ENCODE assay signal across 12 cellular contexts in genomic region chr10:71333154-71333887, GRCh38. TPM values are rescaled to one million over a fixed set of nuclear protein-coding genes. Genes with fewer than 3 reads are reported as not detected.
DNase-seq lines count a peak whose midpoint lies in the region; ATAC-seq and TF ChIP-seq lines count a peak whose summit lies in the region.
"Had no signal": no experiment of that assay in that cellular context is flagged by ENCODE, and none has a peak within 500 bp of the region (broad histone marks: within the 10 kb centered on the region; RNA-seq: fewer than 3 reads in every experiment).

No MANE protein-coding gene starts in this region.

- CTCF ChIA-PET in MCF 10A (lab: Yijun Ruan, JAX) = interaction anchor here (0.7 to 1.5 kb wide), 4 partner anchors 31 to 1025 kb away, joined by 3 to 5 read pairs (median 4); no protein-coding TSS in a partner anchor

- H3K4me1 Mint-ChIP-seq in MCF 10A (ENCODE audit: insufficient read depth, unreplicated experiment) = peaks cover 22% of the 10 kb centered on the region
- H3K4me1 Mint-ChIP-seq in stimulated activated memory B cell treated with anti-CD40 and anti-IgM and Interleukin-4, amounts not matched to agents 10 μg/mL and 1 μg/mL and 100 μg/mL, for 72 hours = peaks cover 31% of the 10 kb centered on the region

- H3K9me3 Mint-ChIP-seq in MCF 10A (ENCODE audit: unreplicated experiment) = no peaks in the 10 kb centered on the region
- H3K9me3 Mint-ChIP-seq in stimulated activated memory B cell treated with anti-CD40 and anti-IgM and Interleukin-4, amounts not matched to agents 10 μg/mL and 1 μg/mL and 100 μg/mL, for 72 hours = no peaks in the 10 kb centered on the region
- H3K9me3 Mint-ChIP-seq: activated naive CD4-positive, alpha-beta T cell treated with anti-CD3 and anti-CD28 coated beads, Interleukin-2, amount 50 U/mL, for 72 hours had no signal

- H3K36me3 Mint-ChIP-seq in MCF 10A (ENCODE audit: insufficient read depth, unreplicated experiment) = peaks cover 6% of the 10 kb centered on the region
- peaks cover 24% of the 10 kb centered on the region for H3K36me3 Mint-ChIP-seq in stimulated activated memory B cell treated with anti-CD40 and anti-IgM and Interleukin-4, amounts not matched to agents 10 μg/mL and 1 μg/mL and 100 μg/mL, for 72 hours
- H3K36me3 Mint-ChIP-seq: activated naive CD4-positive, alpha-beta T cell treated with anti-CD3 and anti-CD28 coated beads, Interleukin-2, amount 50 U/mL, for 72 hours had no signal

- BruUV-seq in MCF 10A (replicated peaks; lab: Mats Ljungman, UMichigan) = no TSS peak

- no peak overlapping the region for H3K4me3 Mint-ChIP-seq in MCF 10A (ENCODE audit: unreplicated experiment)
- peak overlapping the region; percentile 5 for H3K4me3 Mint-ChIP-seq in stimulated activated memory B cell treated with anti-CD40 and anti-IgM and Interleukin-4, amounts not matched to agents 10 μg/mL and 1 μg/mL and 100 μg/mL, for 72 hours

- no peak for TF ChIP-seq CTCF in MCF 10A (IDR thresholded peaks at IDR 0.05; ENCODE audit: unreplicated experiment)

- intact Hi-C loops in MCF 10A (cut with micrococcal nuclease) = no loop called here

- POLR2A ChIA-PET in MCF 10A (lab: Yijun Ruan, JAX) = interaction anchor here (1.1 to 1.4 kb wide), 3 partner anchors 12 to 19 kb away, joined by 3 to 4 read pairs (median 3); no protein-coding TSS in a partner anchor

- H3K27ac Mint-ChIP-seq in MCF 10A (ENCODE audit: low read depth, unreplicated experiment) = peak overlapping the region; percentile 78
- H3K27ac Mint-ChIP-seq in stimulated activated memory B cell treated with anti-CD40 and anti-IgM and Interleukin-4, amounts not matched to agents 10 μg/mL and 1 μg/mL and 100 μg/mL, for 72 hours = peak overlapping the region; percentile 84

- H3K27me3 Mint-ChIP-seq in MCF 10A (ENCODE audit: insufficient read depth, unreplicated experiment) = no peaks in the 10 kb centered on the region
- no peaks in the 10 kb centered on the region for H3K27me3 Mint-ChIP-seq in stimulated activated memory B cell treated with anti-CD40 and anti-IgM and Interleukin-4, amounts not matched to agents 10 μg/mL and 1 μg/mL and 100 μg/mL, for 72 hours

- peak; percentile 87 for ATAC-seq in stimulated activated memory B cell treated with anti-CD40 and anti-IgM and Interleukin-4, amounts not matched to agents 10 μg/mL and 1 μg/mL and 100 μg/mL, for 72 hours
- ATAC-seq in HG02571 (IDR thresholded peaks at IDR 0.05; ENCODE audit: unreplicated experiment) = no peak
- ATAC-seq: activated naive CD4-positive, alpha-beta T cell treated with anti-CD3 and anti-CD28 coated beads, Interleukin-2, amount 50 U/mL, for 72 hours had no signal

- DNase-seq in DMS 273 (lab: John Stamatoyannopoulos, UW; ENCODE audit: unreplicated experiment) (peak; percentile 56), DMS 273 treated with DMSO at 0.1 percent for 48 hours (lab: John Stamatoyannopoulos, UW) (no peak), NCI-H1105 treated with DMSO at 0.1 percent for 48 hours (lab: John Stamatoyannopoulos, UW) (peak; percentile 76), MCF 10A (ENCODE audit: unreplicated experiment) (peak; percentile 59), NAMALWA (ENCODE audit: low spot score) (no peak), ecto neural progenitor cell (ENCODE audit: low spot score) (no peak)
- DNase-seq: 8988T; NCI-H748 treated with DMSO at 0.1 percent for 48 hours; stimulated activated CD4-positive, alpha-beta T cell treated with anti-CD3 and anti-CD28 coated beads, Interleukin-1b, Interleukin-23, amount 100 ng/mL, for 48 hours had no signal

RNA-seq across cellular contexts. Expression of gene SLC29A3, which starts 14.3 kb away (rescaled TPM):
- 3.6 and 4.0 TPM in 2 replicates for total RNA-seq in MCF 10A (2022)

Comparison
In these comparisons a context has a peak if more than half of its experiments do, and no peak if none do; other contexts are left out.
1. DNase-seq: peak in DMS 273 (single experiment), NCI-H1105 treated with DMSO at 0.1 percent for 48 hours (single experiment) and MCF 10A (single experiment); none in DMS 273 treated with DMSO at 0.1 percent for 48 hours (single experiment), NAMALWA (single experiment) and ecto neural progenitor cell (single experiment).